Comparison of ENCODE assay signal across 31 cellular contexts in the genomic region with DNA sequence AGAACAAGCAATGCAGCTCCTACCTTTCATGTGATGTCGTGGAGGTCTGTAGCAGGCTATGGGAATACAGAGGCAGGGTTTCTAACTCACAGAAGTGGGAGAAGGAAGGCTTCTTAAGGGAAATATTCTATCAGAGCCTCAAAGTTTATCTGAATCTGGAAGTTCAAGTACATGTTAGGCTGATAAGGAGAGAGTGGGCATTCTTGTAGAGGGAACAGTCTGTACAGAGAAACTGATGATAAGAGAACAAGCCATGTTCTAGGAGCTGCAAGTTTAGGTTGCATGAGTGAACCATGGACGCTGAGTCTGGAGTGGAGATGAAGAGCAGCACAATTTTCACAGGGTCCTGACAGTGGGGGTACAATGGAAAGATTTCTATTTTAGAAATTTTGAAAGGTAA.
"Had no signal": no experiment of that assay in that cellular context is flagged by ENCODE, and none has a peak within 500 bp of the region (broad histone marks: within the 10 kb centered on the region; RNA-seq: fewer than 3 reads in every experiment).

No MANE protein-coding gene starts in this region.

- H3K4me1 ChIP-seq: psoas muscle, right lobe of liver, suprapubic skin, thyroid gland, tibial nerve, upper lobe of right lung, uterus had no signal

- H3K4me1 Mint-ChIP-seq: naive B cell; stimulated activated memory B cell treated with anti-CD40 and anti-IgM and Interleukin-4, amounts not matched to agents 10 μg/mL and 1 μg/mL and 100 μg/mL, for 72 hours had no signal

- H3K4me3 Mint-ChIP-seq: naive B cell; naive thymus-derived CD8-positive, alpha-beta T cell; natural killer cell treated with Interleukin-12 subunit alpha and Interleukin-12 subunit beta and Interleukin-15 and Interleukin-18, amount 100 ng/mL, for 72 hours; nephron progenitor cell; neural crest cell; stimulated activated memory B cell treated with anti-CD40 and anti-IgM and Interleukin-4, amounts not matched to agents 10 μg/mL and 1 μg/mL and 100 μg/mL, for 72 hours; stimulated activated naive CD8-positive, alpha-beta T cell treated with anti-CD3 and anti-CD28 coated beads, Interleukin-15, amount 100 ng/mL, for 72 hours; type B pancreatic cell had no signal

- H3K27ac ChIP-seq: neutrophil, pancreas, psoas muscle, right lobe of liver, spleen, suprapubic skin, thoracic aorta, thyroid gland, tibial nerve, upper lobe of right lung, uterus had no signal

- H3K9me3 Mint-ChIP-seq: naive B cell; natural killer cell treated with Interleukin-12 subunit alpha and Interleukin-12 subunit beta and Interleukin-15 and Interleukin-18, amount 100 ng/mL, for 72 hours; nephron progenitor cell; neural crest cell; stimulated activated memory B cell treated with anti-CD40 and anti-IgM and Interleukin-4, amounts not matched to agents 10 μg/mL and 1 μg/mL and 100 μg/mL, for 72 hours; stimulated activated naive CD8-positive, alpha-beta T cell treated with anti-CD3 and anti-CD28 coated beads, Interleukin-15, amount 100 ng/mL, for 72 hours; type B pancreatic cell had no signal

- H3K4me3 ChIP-seq: pancreas, psoas muscle, right lobe of liver, sigmoid colon, spleen, suprapubic skin, thoracic aorta, thyroid gland, tibial nerve, upper lobe of right lung, uterus had no signal

- H3K9me3 ChIP-seq: neutrophil, pancreas, psoas muscle, right lobe of liver, sigmoid colon, spleen, suprapubic skin, thoracic aorta, thyroid gland, tibial nerve, upper lobe of right lung, uterus had no signal

- H3K36me3 Mint-ChIP-seq: naive B cell; natural killer cell treated with Interleukin-12 subunit alpha and Interleukin-12 subunit beta and Interleukin-15 and Interleukin-18, amount 100 ng/mL, for 72 hours; stimulated activated memory B cell treated with anti-CD40 and anti-IgM and Interleukin-4, amounts not matched to agents 10 μg/mL and 1 μg/mL and 100 μg/mL, for 72 hours; type B pancreatic cell had no signal

- H3K36me3 ChIP-seq: neutrophil, pancreas, right lobe of liver, sigmoid colon, spleen, suprapubic skin, thoracic aorta, thyroid gland, tibial nerve, upper lobe of right lung, uterus had no signal

- H3K27me3 ChIP-seq: neutrophil, pancreas, right lobe of liver, sigmoid colon, spleen, suprapubic skin, thyroid gland, tibial nerve, upper lobe of right lung, uterus had no signal

- DNase-seq: naive B cell; naive thymus-derived CD8-positive, alpha-beta T cell; nephron progenitor cell; nucleus accumbens; pancreas; psoas muscle; right cardiac atrium; right lobe of liver; sigmoid colon; small intestine; spleen; stimulated activated CD4-positive, alpha-beta T cell treated with anti-CD3 and anti-CD28 coated beads, Interleukin-12 subunit alpha, Interleukin-12 subunit beta, amount 100 ng/mL, for 4 hours; stimulated activated CD4-positive, alpha-beta T cell treated with anti-CD3 and anti-CD28 coated beads, Interleukin-1b, Interleukin-23, amount 100 ng/mL, for 48 hours; stimulated activated CD4-positive, alpha-beta T cell treated with anti-CD3 and anti-CD28 coated beads, Interleukin-4, amount 100 ng/mL, for 1 hour; stimulated activated CD4-positive, alpha-beta T cell treated with anti-CD3 and anti-CD28 coated beads, Interleukin-4, amount 100 ng/mL, for 4 hours; stimulated activated CD8-positive, alpha-beta memory T cell treated with anti-CD3 and anti-CD28 coated beads, Interleukin-4, amount 100 ng/mL, for 48 hours; stimulated activated naive CD4-positive, alpha-beta T cell; stimulated activated naive CD8-positive, alpha-beta T cell treated with anti-CD3 and anti-CD28 coated beads, Interleukin-15, amount 100 ng/mL, for 72 hours; stimulated activated naive CD8-positive, alpha-beta T cell treated with anti-CD3 and anti-CD28 coated beads, Interleukin-15, Interleukin-2, amounts not matched to agents 100 U/mL and 50 U/mL, for 24 hours; substantia nigra; thyroid gland; upper lobe of right lung; uterus had no signal

- H3K27ac Mint-ChIP-seq: naive B cell; naive thymus-derived CD8-positive, alpha-beta T cell; natural killer cell treated with Interleukin-12 subunit alpha and Interleukin-12 subunit beta and Interleukin-15 and Interleukin-18, amount 100 ng/mL, for 72 hours; nephron progenitor cell; stimulated activated memory B cell treated with anti-CD40 and anti-IgM and Interleukin-4, amounts not matched to agents 10 μg/mL and 1 μg/mL and 100 μg/mL, for 72 hours; stimulated activated naive CD8-positive, alpha-beta T cell treated with anti-CD3 and anti-CD28 coated beads, Interleukin-15, amount 100 ng/mL, for 72 hours; type B pancreatic cell had no signal

- H3K27me3 Mint-ChIP-seq: naive B cell; naive thymus-derived CD8-positive, alpha-beta T cell; stimulated activated memory B cell treated with anti-CD40 and anti-IgM and Interleukin-4, amounts not matched to agents 10 μg/mL and 1 μg/mL and 100 μg/mL, for 72 hours; stimulated activated naive CD8-positive, alpha-beta T cell treated with anti-CD3 and anti-CD28 coated beads, Interleukin-15, amount 100 ng/mL, for 72 hours had no signal
